In genomic region chr10:46290101-46290884, GRCh38 we compare ENCODE assay signal across 15 cellular contexts. TPM values are rescaled to one million over a fixed set of nuclear protein-coding genes. Genes with fewer than 3 reads are reported as not detected.
DNase-seq lines count a peak whose midpoint lies in the region; ATAC-seq and TF ChIP-seq lines count a peak whose summit lies in the region.
"Had no signal": no experiment of that assay in that cellular context is flagged by ENCODE, and none has a peak within 500 bp of the region (broad histone marks: within the 10 kb centered on the region; RNA-seq: fewer than 3 reads in every experiment).

No MANE protein-coding gene starts in this region.

- no peaks in the 10 kb centered on the region for H3K9me3 Mint-ChIP-seq in endodermal cell
- no peaks in the 10 kb centered on the region for H3K9me3 Mint-ChIP-seq in activated naive CD4-positive, alpha-beta T cell treated with anti-CD3 and anti-CD28 coated beads, Interleukin-2, amount 50 U/mL, for 72 hours

- no peak overlapping the region for H3K9ac ChIP-seq in endodermal cell (ENCODE audit: extremely low read depth, low read length, poor library complexity, severe bottlenecking)
- H3K9ac ChIP-seq: GM23248 had no signal

- no peaks in the 10 kb centered on the region for H3K9me3 ChIP-seq in endodermal cell (ENCODE audit: control insufficient read depth, low read length)
- H3K9me3 ChIP-seq: BE2C had no signal

- H3K4me1 Mint-ChIP-seq in endodermal cell, result peaks cover 16% of the 10 kb centered on the region

- intact Hi-C loops in sciatic nerve (cut with DNase I), result no loop called here

- 90 to 91% methylated on average over 13 to 15 of the region's 15 CpGs for WGBS in endodermal cell (ENCODE audit: insufficient coverage in 1 of 2, insufficient read length in 1 of 2), 2 experiments

- H3K4me3 Mint-ChIP-seq in endodermal cell, result no peak overlapping the region
- H3K4me3 Mint-ChIP-seq: CD4-positive, alpha-beta memory T cell had no signal

- H3K27ac ChIP-seq in endodermal cell (ENCODE audit: low read depth, low read length), result no peak overlapping the region
- H3K27ac ChIP-seq: C4-2B, GM23248 had no signal

- no peak overlapping the region for H3K27ac Mint-ChIP-seq in endodermal cell
- no peak overlapping the region for H3K27ac Mint-ChIP-seq in activated naive CD4-positive, alpha-beta T cell treated with anti-CD3 and anti-CD28 coated beads, Interleukin-2, amount 50 U/mL, for 72 hours

- H3K27me3 ChIP-seq in endodermal cell (ENCODE audit: control insufficient read depth, insufficient read depth, low read length, poor library complexity, severe bottlenecking), result no peaks in the 10 kb centered on the region
- H3K27me3 ChIP-seq: BE2C had no signal

- no peaks in the 10 kb centered on the region for H3K36me3 ChIP-seq in endodermal cell (ENCODE audit: control insufficient read depth, insufficient read depth, low read length)
- H3K36me3 ChIP-seq: BE2C had no signal

- peaks cover 9% of the 10 kb centered on the region for H3K27me3 Mint-ChIP-seq in endodermal cell (ENCODE audit: insufficient read depth)
- H3K27me3 Mint-ChIP-seq: CD4-positive, alpha-beta memory T cell had no signal

- ATAC-seq in sciatic nerve, result no peak
- ATAC-seq in activated naive CD4-positive, alpha-beta T cell treated with anti-CD3 and anti-CD28 coated beads, Interleukin-2, amount 50 U/mL, for 72 hours, result no peak
- no peak for ATAC-seq in HG03175 (IDR thresholded peaks at IDR 0.05; ENCODE audit: unreplicated experiment)

- H3K4me1 ChIP-seq in endodermal cell (ENCODE audit: control insufficient read depth, insufficient read depth, low read length), result no peaks in the 10 kb centered on the region
- H3K4me1 ChIP-seq: BE2C had no signal

- H3K4me3 ChIP-seq in endodermal cell (ENCODE audit: low read length), result no peak overlapping the region
- H3K4me3 ChIP-seq: GM23248 had no signal

- H3K36me3 Mint-ChIP-seq in endodermal cell (ENCODE audit: low read depth), result no peaks in the 10 kb centered on the region
- no peaks in the 10 kb centered on the region for H3K36me3 Mint-ChIP-seq in activated naive CD4-positive, alpha-beta T cell treated with anti-CD3 and anti-CD28 coated beads, Interleukin-2, amount 50 U/mL, for 72 hours
- H3K36me3 Mint-ChIP-seq: CD4-positive, alpha-beta memory T cell had no signal

- no peak for TF ChIP-seq CTCF in endodermal cell (conservative IDR thresholded peaks at IDR 0.05)

- DNase-seq in activated effector memory CD4-positive, alpha-beta T cell treated with anti-CD3 and anti-CD28 coated beads, Interleukin-2, amount 50 U/mL, for 16 hours, result peak; percentile 47
- DNase-seq in activated effector memory CD4-positive, alpha-beta T cell treated with Interleukin-2 at 50 U/mL for 16 hours, result no peak
- DNase-seq in endodermal cell, result peak; percentile 30
- peak; percentile 53 for DNase-seq in sciatic nerve (ENCODE audit: low spot score)
- DNase-seq in activated naive CD4-positive, alpha-beta T cell treated with anti-CD3 and anti-CD28 coated beads, Interleukin-2, amount 50 U/mL, for 72 hours (ENCODE audit: low spot score in 2 of 2), result no peak
- no peak for DNase-seq in epidermal melanocyte (ENCODE audit: insufficient read length, low spot score)
- DNase-seq: BE2C; CD4-positive, alpha-beta memory T cell; DMS79; GM23248; H7 had no signal

RNA-seq across cellular contexts. Expression of gene ANTXRL, which starts 3.5 kb away (rescaled TPM):
- total RNA-seq in endodermal cell (not detected), sciatic nerve (not detected)
- polyA plus RNA-seq in endodermal cell (2013, experiment 1 of 2), result not detected
- polyA plus RNA-seq in endodermal cell (2013, experiment 2 of 2), result not detected
- not detected for total RNA-seq in activated naive CD4-positive, alpha-beta T cell treated with anti-CD3 and anti-CD28 coated beads, Interleukin-2, amount 50 U/mL, for 72 hours
- total RNA-seq: CD4-positive, alpha-beta memory T cell; G401; GM23248; H7 had no signal
- polyA plus RNA-seq: AG04450; CD4-positive, alpha-beta memory T cell; GM23248 had no signal

Comparison
In these comparisons a context has a peak if more than half of its experiments do, and no peak if none do; other contexts are left out.
1. DNase-seq: peak in activated effector memory CD4-positive, alpha-beta T cell treated with anti-CD3 and anti-CD28 coated beads, Interleukin-2, amount 50 U/mL, for 16 hours (single experiment), endodermal cell (single experiment) and sciatic nerve (single experiment); none in activated effector memory CD4-positive, alpha-beta T cell treated with Interleukin-2 at 50 U/mL for 16 hours (single experiment), activated naive CD4-positive, alpha-beta T cell treated with anti-CD3 and anti-CD28 coated beads, Interleukin-2, amount 50 U/mL, for 72 hours (0 of 2) and epidermal melanocyte (single experiment).